8 cellular contexts compared by ENCODE assay signal in genomic region chr2:222859786-222860726, GRCh38. TPM values are rescaled to one million over a fixed set of nuclear protein-coding genes. Genes with fewer than 3 reads are reported as not detected.
DNase-seq lines count a peak whose midpoint lies in the region; ATAC-seq and TF ChIP-seq lines count a peak whose summit lies in the region.

No MANE protein-coding gene starts in this region.

- H3K4me1 ChIP-seq in OCI-LY1 (ENCODE audit: insufficient read depth, low read length, severe bottlenecking) (peaks cover 29% of the 10 kb centered on the region), duodenal mucosa (ENCODE audit: control insufficient read depth in 1 of 2, insufficient read depth in 2 of 2, low read length in 2 of 2) (peaks cover 25 to 37% of the 10 kb centered on the region in 2 donors), lower lobe of right lung (peaks cover 42% of the 10 kb centered on the region), thyroid gland (peaks cover 21 to 44% of the 10 kb centered on the region in 2 donors)

- H2AFZ ChIP-seq in OCI-LY1 (ENCODE audit: low read length), result peak overlapping the region; percentile 93

- peak overlapping the region; percentile 63 for H3K4me2 ChIP-seq in OCI-LY1 (ENCODE audit: low read length)

- intact Hi-C loops in activated naive CD4-positive, alpha-beta T cell treated with anti-CD3 and anti-CD28 coated beads for 36 hours (cut with micrococcal nuclease), result loop anchor here (1.0 to 10.0 kb wide), 8 partner anchors 43 to 1095 kb away; partner anchors contain the start of genes FARSB, MRPL44 and SGPP2
- intact Hi-C loops in lower lobe of right lung (cut with DNase I), result no loop called here
- intact Hi-C loops in thyroid gland (cut with DNase I), result loop anchor here (10.0 kb wide), 1 partner anchor 55 kb away; no protein-coding TSS in a partner anchor

- H3K4me3 Mint-ChIP-seq in activated naive CD4-positive, alpha-beta T cell treated with anti-CD3 and anti-CD28 coated beads for 36 hours, result peak overlapping the region; percentile 75

- H3K27ac Mint-ChIP-seq in activated naive CD4-positive, alpha-beta T cell treated with anti-CD3 and anti-CD28 coated beads for 36 hours, result no peak overlapping the region

- H3K9me2 ChIP-seq in OCI-LY1 (ENCODE audit: low read depth, low read length), result no peaks in the 10 kb centered on the region

- H3K27me3 ChIP-seq in OCI-LY1 (ENCODE audit: insufficient read depth, low read length) (no peaks in the 10 kb centered on the region), duodenal mucosa (ENCODE audit: control insufficient read depth in 1 of 2, insufficient read depth in 2 of 2, low read length in 2 of 2) (no peaks in the 10 kb centered on the region), lower lobe of right lung (ENCODE audit: low read depth) (no peaks in the 10 kb centered on the region), thyroid gland (no peaks in the 10 kb centered on the region)

- peaks cover 4% of the 10 kb centered on the region; the same call in 1 of the 2 replicates for H4K20me1 ChIP-seq in OCI-LY1 (ENCODE audit: insufficient read depth, low read length)

- H3F3A ChIP-seq in OCI-LY1 (ENCODE audit: insufficient read depth, low read length), result no peaks in the 10 kb centered on the region

- H3K4me1 Mint-ChIP-seq in activated naive CD4-positive, alpha-beta T cell treated with anti-CD3 and anti-CD28 coated beads for 36 hours (ENCODE audit: low read depth), result no peaks in the 10 kb centered on the region

- whole genome bisulfite sequencing in thyroid gland, 2 donors, result 13 to 15% methylated on average over 12 of the region's 12 CpGs

- CTCF ChIA-PET in activated naive CD4-positive, alpha-beta T cell treated with anti-CD3 and anti-CD28 coated beads for 36 hours (lab: Charles Lee), result interaction anchor here (0.7 to 1.9 kb wide), 2 partner anchors 43 to 151 kb away, joined by 3 to 4 read pairs; no protein-coding TSS in a partner anchor

- peak in 1 of 2 donors; percentile 6 for TF ChIP-seq POLR2A in thyroid gland (IDR thresholded peaks at IDR 0.05)

- H3K79me2 ChIP-seq in OCI-LY1 (ENCODE audit: insufficient read depth, low read length), result peaks cover 32% of the 10 kb centered on the region

- H3K4me3 ChIP-seq in OCI-LY1 (ENCODE audit: low read depth, low read length, poor library complexity, severe bottlenecking), result peak overlapping the region; percentile 88
- peak overlapping the region; percentile 47 to 79 for H3K4me3 ChIP-seq in duodenal mucosa (ENCODE audit: low read depth in 1 of 2, low read length in 2 of 2)
- peak overlapping the region; percentile 82 for H3K4me3 ChIP-seq in lower lobe of right lung
- H3K4me3 ChIP-seq in thyroid gland (replicated peaks in 1 of 3), result peak overlapping the region in 1 of 3 donors; percentile 70

- no peaks in the 10 kb centered on the region for H3K27me3 Mint-ChIP-seq in activated naive CD4-positive, alpha-beta T cell treated with anti-CD3 and anti-CD28 coated beads for 36 hours (ENCODE audit: low read depth)

- H3K9ac ChIP-seq in OCI-LY1 (ENCODE audit: low read length) (peak overlapping the region; percentile 50; the same call in 1 of the 2 replicates), duodenal mucosa (ENCODE audit: low read depth in 1 of 2, low read length in 2 of 2) (peak overlapping the region in 1 of 2 donors; percentile 49)

- TF ChIP-seq CTCF in OCI-LY1 (IDR thresholded peaks at IDR 0.05; ENCODE audit: low read length), result no peak
- no peak for TF ChIP-seq CTCF in lower lobe of right lung (IDR thresholded peaks at IDR 0.05)
- no peak for TF ChIP-seq CTCF in thyroid gland (IDR thresholded peaks at IDR 0.05)

- no peaks in the 10 kb centered on the region for H3K9me3 ChIP-seq in OCI-LY1 (ENCODE audit: low read length)
- H3K9me3 ChIP-seq in duodenal mucosa (ENCODE audit: control insufficient read depth in 1 of 2, low read length in 2 of 2), result no peaks in the 10 kb centered on the region
- H3K9me3 ChIP-seq in lower lobe of right lung, result no peaks in the 10 kb centered on the region
- no peaks in the 10 kb centered on the region for H3K9me3 ChIP-seq in thyroid gland

- H3K36me3 ChIP-seq in OCI-LY1 (ENCODE audit: insufficient read depth, low read length) (no peaks in the 10 kb centered on the region; the same call in 1 of the 2 replicates), duodenal mucosa (ENCODE audit: control insufficient read depth in 1 of 2, insufficient read depth in 2 of 2, low read length in 2 of 2) (no peaks in the 10 kb centered on the region), lower lobe of right lung (no peaks in the 10 kb centered on the region), thyroid gland (no peaks in the 10 kb centered on the region)

- ATAC-seq in lower lobe of right lung (peak; percentile 8 to 33), HG02623 (IDR thresholded peaks at IDR 0.05; ENCODE audit: unreplicated experiment) (no peak), HG03521 (IDR thresholded peaks at IDR 0.05; ENCODE audit: unreplicated experiment) (no peak)

- H3K36me3 Mint-ChIP-seq in activated naive CD4-positive, alpha-beta T cell treated with anti-CD3 and anti-CD28 coated beads for 36 hours (ENCODE audit: low read depth), result peaks cover 2% of the 10 kb centered on the region

- peak overlapping the region; percentile 10 for H3K27ac ChIP-seq in OCI-LY1 (ENCODE audit: low read depth, low read length, poor library complexity, severe bottlenecking)
- H3K27ac ChIP-seq in duodenal mucosa (ENCODE audit: low read depth, low read length), result no peak overlapping the region
- H3K27ac ChIP-seq in lower lobe of right lung, result peak overlapping the region; percentile 99
- peak overlapping the region; percentile 27 to 95 (median 95) for H3K27ac ChIP-seq in thyroid gland

- no peak for DNase-seq in activated naive CD4-positive, alpha-beta T cell treated with anti-CD3 and anti-CD28 coated beads for 36 hours
- DNase-seq in activated naive CD4-positive, alpha-beta T cell (lab: John Stamatoyannopoulos, UW), result no peak
- peak; percentile 56 for DNase-seq in lower lobe of right lung
- DNase-seq in thyroid gland, result peak; percentile 53 to 64

- no peaks in the 10 kb centered on the region for H3K9me3 Mint-ChIP-seq in activated naive CD4-positive, alpha-beta T cell treated with anti-CD3 and anti-CD28 coated beads for 36 hours

RNA-seq across cellular contexts. Expression of gene ACSL3, which starts 0.8 kb away (rescaled TPM):
- total RNA-seq in activated naive CD4-positive, alpha-beta T cell treated with anti-CD3 and anti-CD28 coated beads for 36 hours, result 10 to 100 TPM; 35.1 to 36.1 TPM
- total RNA-seq in lower lobe of right lung (74.2 TPM), thyroid gland (10 to 100 TPM; 62.0 to 85.8 (median 76.6) TPM)

Comparison
In these comparisons a context has a peak if more than half of its experiments do, and no peak if none do; other contexts are left out.
1. DNase-seq: peak in lower lobe of right lung (single experiment) and thyroid gland (2 of 2); none in activated naive CD4-positive, alpha-beta T cell treated with anti-CD3 and anti-CD28 coated beads for 36 hours (single experiment) and activated naive CD4-positive, alpha-beta T cell (0 of 4).
2. ATAC-seq: peak in lower lobe of right lung (2 of 2); none in HG02623 (single experiment) and HG03521 (single experiment).